Comparison of ENCODE assay signal across 8 cellular contexts in genomic region chr15:50181983-50182232, GRCh38. TPM values are rescaled to one million over a fixed set of nuclear protein-coding genes. Genes with fewer than 3 reads are reported as not detected.
DNase-seq lines count a peak whose midpoint lies in the region; ATAC-seq lines count a peak whose summit lies in the region.

Gene SLC27A2 (plus strand): TSS chr15:50182196. CDS start chr15:50182428, 232 bp downstream.

- H3K27ac Mint-ChIP-seq in CD4-positive, alpha-beta memory T cell = peak within 1 kb of the TSS in 4 of 7 donors; percentile 29 to 78 (median 58)
- peak within 1 kb of the TSS; percentile 55 for H3K27ac Mint-ChIP-seq in activated T-cell treated with anti-CD3 and anti-CD28 coated beads, Interleukin-2, amount 50 U/mL, for 72 hours

- H3K9me3 ChIP-seq in CD4-positive, alpha-beta memory T cell (ENCODE audit: control insufficient read depth in 1 of 2, low read length in 2 of 2) = no peaks in the 10 kb centered on the region
- H3K9me3 ChIP-seq in iPS DF 6.9 (ENCODE audit: control insufficient read depth, insufficient read depth, low read length) (no peaks in the 10 kb centered on the region), skeletal muscle tissue (ENCODE audit: control insufficient read depth in 3 of 3, low read length in 3 of 3) (no peaks in the 10 kb centered on the region)

- H3K4me3 ChIP-seq in CD4-positive, alpha-beta memory T cell (ENCODE audit: low read length in 2 of 2) = peak within 1 kb of the TSS; percentile 32 to 65
- H3K4me3 ChIP-seq in iPS DF 6.9 (ENCODE audit: low read length) (peak within 1 kb of the TSS; percentile 46; the same call in 1 of the 2 replicates), skeletal muscle tissue (ENCODE audit: low read length in 3 of 3) (peak within 1 kb of the TSS; percentile 59 to 63 (median 60))

- no peaks in the 10 kb centered on the region for H3K36me3 ChIP-seq in CD4-positive, alpha-beta memory T cell (ENCODE audit: insufficient read depth, low read length)
- no peaks in the 10 kb centered on the region for H3K36me3 ChIP-seq in iPS DF 6.9 (ENCODE audit: control insufficient read depth, insufficient read depth, low read length)
- no peaks in the 10 kb centered on the region for H3K36me3 ChIP-seq in skeletal muscle tissue (ENCODE audit: control insufficient read depth in 3 of 3, insufficient read depth in 3 of 3, low read length in 3 of 3)

- H3K36me3 Mint-ChIP-seq in CD4-positive, alpha-beta memory T cell = peaks cover 0 to 4% of the 10 kb centered on the region in 2 donors
- H3K36me3 Mint-ChIP-seq in activated T-cell treated with anti-CD3 and anti-CD28 coated beads, Interleukin-2, amount 50 U/mL, for 72 hours (ENCODE audit: insufficient read depth in 2 of 2) = peaks cover 0 to 5% of the 10 kb centered on the region in 2 donors

- intact Hi-C loops in CD4-positive, alpha-beta memory T cell (cut with micrococcal nuclease) = loop anchor here (1.0 kb wide), 1 partner anchor 134 kb away; no protein-coding TSS in a partner anchor

- no peak within 1 kb of the TSS for H3K27ac ChIP-seq in CD4-positive, alpha-beta memory T cell (ENCODE audit: low read depth, low read length)
- H3K27ac ChIP-seq in iPS DF 6.9 (ENCODE audit: low read length) (no peak within 1 kb of the TSS), skeletal muscle tissue (ENCODE audit: low read depth, low read length) (no peak within 1 kb of the TSS)

- DNase-seq in CD4-positive, alpha-beta memory T cell = peak in 1 of 5 donors; percentile 27
- DNase-seq in HuH-7.5 (ENCODE audit: low spot score) (peak; percentile 70), iPS DF 6.9 (ENCODE audit: low read depth, low spot score) (no peak), NCI-H187 treated with DMSO at 0.1 percent for 48 hours (lab: John Stamatoyannopoulos, UW) (no peak)
- peak in 1 of 2 donors; percentile 75 for DNase-seq in activated T-cell treated with anti-CD3 and anti-CD28 coated beads, Interleukin-2, amount 50 U/mL, for 72 hours

- peaks cover 9 to 23% (median 13%) of the 10 kb centered on the region in 4 donors for H3K4me1 Mint-ChIP-seq in CD4-positive, alpha-beta memory T cell
- H3K4me1 Mint-ChIP-seq in activated T-cell treated with anti-CD3 and anti-CD28 coated beads, Interleukin-2, amount 50 U/mL, for 72 hours (ENCODE audit: low read depth) = peaks cover 48% of the 10 kb centered on the region

- H3K27me3 ChIP-seq in CD4-positive, alpha-beta memory T cell (ENCODE audit: insufficient read depth, low read length) = no peaks in the 10 kb centered on the region
- H3K27me3 ChIP-seq in iPS DF 6.9 (ENCODE audit: control insufficient read depth, insufficient read depth, low read length) (peaks cover 15% of the 10 kb centered on the region; the same call in 1 of the 2 replicates), skeletal muscle tissue (ENCODE audit: control insufficient read depth in 3 of 3, insufficient read depth in 3 of 3, low read length in 3 of 3) (peaks cover 23 to 33% (median 26%) of the 10 kb centered on the region in 3 donors)

- WGBS in iPS DF 6.9 (ENCODE audit: insufficient coverage, insufficient read length) = no CpG with 5 or more reads among the region's 18 CpGs

- H3K27me3 Mint-ChIP-seq in CD4-positive, alpha-beta memory T cell = peaks cover 5 to 15% of the 10 kb centered on the region in 2 donors
- H3K27me3 Mint-ChIP-seq in activated T-cell treated with anti-CD3 and anti-CD28 coated beads, Interleukin-2, amount 50 U/mL, for 72 hours (ENCODE audit: low read depth) = peaks cover 28% of the 10 kb centered on the region

- CTCF ChIA-PET in CD4-positive, alpha-beta memory T cell (lab: Charles Lee; ENCODE audit: partially characterized antibody) = interaction anchor here (0.7 to 5.2 kb wide), 4 partner anchors 12 to 230 kb away, joined by 3 to 44 read pairs (median 5); no protein-coding TSS in a partner anchor

- peaks cover 10% of the 10 kb centered on the region for H3K4me1 ChIP-seq in CD4-positive, alpha-beta memory T cell (ENCODE audit: insufficient read depth, low read length)
- H3K4me1 ChIP-seq in iPS DF 6.9 (ENCODE audit: control insufficient read depth, insufficient read depth, low read length) = no peaks in the 10 kb centered on the region
- H3K4me1 ChIP-seq in skeletal muscle tissue (ENCODE audit: control insufficient read depth in 3 of 3, insufficient read depth in 3 of 3, low read length in 3 of 3) = peaks cover 7 to 13% (median 9%) of the 10 kb centered on the region in 3 donors

- POLR2A ChIA-PET in CD4-positive, alpha-beta memory T cell (lab: Charles Lee; ENCODE audit: partially characterized antibody) = interaction anchor here (1.2 to 1.7 kb wide), 2 partner anchors 173 to 242 kb away, joined by 4 to 6 read pairs; partner anchors contain the start of genes GABPB1 and USP8

- ATAC-seq in GM19324 (IDR thresholded peaks at IDR 0.05; ENCODE audit: low FRiP score, unreplicated experiment) (peak; percentile 58), GM18519 (IDR thresholded peaks at IDR 0.05; ENCODE audit: low FRiP score, unreplicated experiment) (no peak)
- peak in 1 of 2 donors; percentile 64 for ATAC-seq in activated T-cell treated with anti-CD3 and anti-CD28 coated beads, Interleukin-2, amount 50 U/mL, for 72 hours (replicated peaks in 1 of 2)

- no peaks in the 10 kb centered on the region for H3K9me3 Mint-ChIP-seq in CD4-positive, alpha-beta memory T cell
- H3K9me3 Mint-ChIP-seq in activated T-cell treated with anti-CD3 and anti-CD28 coated beads, Interleukin-2, amount 50 U/mL, for 72 hours = no peaks in the 10 kb centered on the region

- H3K4me3 Mint-ChIP-seq in CD4-positive, alpha-beta memory T cell = peak within 1 kb of the TSS; percentile 91 to 98 (median 92)
- H3K4me3 Mint-ChIP-seq in activated T-cell treated with anti-CD3 and anti-CD28 coated beads, Interleukin-2, amount 50 U/mL, for 72 hours = peak within 1 kb of the TSS; percentile 88 to 92

- H3K9ac ChIP-seq in skeletal muscle tissue (ENCODE audit: low read depth in 1 of 3, low read length in 3 of 3) = no peak within 1 kb of the TSS

RNA-seq across cellular contexts. Expression of gene SLC27A2, which starts in this region (rescaled TPM):
- under 1 TPM; 0.61 to 0.75 TPM for total RNA-seq in CD4-positive, alpha-beta memory T cell
- under 1 TPM in 1 of 2 donors, not detected in 1; 0.93 TPM for polyA plus RNA-seq in CD4-positive, alpha-beta memory T cell
- 10 to 100 TPM; 27.6 to 33.5 TPM for total RNA-seq in activated T-cell treated with anti-CD3 and anti-CD28 coated beads, Interleukin-2, amount 50 U/mL, for 72 hours
- under 0.01 TPM for total RNA-seq in skeletal muscle tissue

Comparison
In these comparisons a context has a peak if more than half of its experiments do, and no peak if none do; other contexts are left out.
1. RNA of gene SLC27A2 (total RNA-seq): 27.6 to 33.5 TPM in activated T-cell treated with anti-CD3 and anti-CD28 coated beads, Interleukin-2, amount 50 U/mL, for 72 hours; 0.61 to 0.75 TPM in CD4-positive, alpha-beta memory T cell and under 0.01 TPM in skeletal muscle tissue (single experiment); every median in the first group is over 10 times any median in the second.
2. Peak in every context shown above with its lines, with median percentiles within 50 percentile points of each other: H3K4me3 ChIP-seq.